ENCODE assay signal across 1 cellular context in the genomic region with DNA sequence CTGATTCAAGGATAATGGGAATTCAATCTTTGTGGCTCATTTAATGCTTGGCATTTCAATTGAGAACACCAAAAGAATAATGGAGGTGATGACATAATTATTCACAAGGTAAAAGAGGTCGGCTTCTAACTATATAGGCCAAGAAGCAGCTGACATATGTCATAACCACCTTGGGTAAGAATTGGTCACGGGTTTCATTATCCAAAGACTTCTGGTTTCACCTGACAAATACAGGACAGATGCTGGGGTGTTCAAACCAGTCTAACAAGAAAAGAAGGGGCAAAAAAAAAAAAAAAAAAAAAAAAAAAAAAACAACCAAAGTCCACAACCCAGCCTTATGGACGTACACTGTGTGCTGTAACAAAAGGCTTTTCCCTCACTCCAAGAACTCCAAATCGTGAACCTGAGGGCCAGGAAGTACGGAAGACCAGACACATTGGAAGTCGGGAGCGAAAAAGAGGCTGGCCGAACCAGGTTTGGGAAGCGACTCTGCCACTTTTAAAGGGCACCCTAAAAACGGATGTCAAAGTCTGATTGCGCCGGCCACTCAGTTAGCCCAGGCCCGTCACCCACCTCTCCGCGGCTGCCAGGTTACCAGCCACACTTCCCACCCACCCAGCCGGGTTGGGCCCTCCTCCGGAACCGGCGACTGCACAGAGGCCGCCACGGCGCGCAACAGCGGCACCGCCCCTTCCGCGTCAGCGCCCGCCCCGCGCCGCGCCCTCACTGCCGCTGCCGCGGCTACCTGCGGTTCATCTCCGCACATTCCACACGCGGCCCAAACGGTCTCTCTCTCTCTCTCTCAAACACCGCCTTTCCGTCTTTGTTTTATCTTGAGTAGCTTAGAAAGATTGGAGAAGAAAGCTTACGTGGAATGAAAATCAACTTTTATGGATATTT.
TF ChIP-seq lines count a peak whose summit lies in the region.

Gene HARBI1, minus strand, starts transcription at position 677 of the 900 bp plus-strand sequence. CDS start 990 bp downstream, outside the sequence.

TF ChIP-seq in HepG2, 621 proteins besides CTCF, POLR2A, EP300 and RAD21 (continued from another document and continues in another):
- peak; percentile 72; the same call in 1 of the 2 replicates for TF ChIP-seq MTERF4 (CRISPR knock-in tag; IDR thresholded peaks at IDR 0.05)
- no peak for TF ChIP-seq FOXC1 (CRISPR knock-in tag; IDR thresholded peaks at IDR 0.05; ENCODE audit: borderline replicate concordance)
- TF ChIP-seq FOXO1 (CRISPR knock-in tag; IDR thresholded peaks at IDR 0.05) = no peak
- TF ChIP-seq BRF2 (CRISPR knock-in tag; IDR thresholded peaks at IDR 0.05) = no peak
- no peak for TF ChIP-seq ZNF251 (CRISPR knock-in tag; IDR thresholded peaks at IDR 0.05)
- no peak for TF ChIP-seq CHD4 (IDR thresholded peaks at IDR 0.05; ENCODE audit: borderline replicate concordance, low read length)
- no peak for TF ChIP-seq ATM (IDR thresholded peaks at IDR 0.05; ENCODE audit: borderline replicate concordance)
- no peak for TF ChIP-seq ZMYM3 (CRISPR knock-in tag; IDR thresholded peaks at IDR 0.05)
- peak; percentile 20; the same call in 1 of the 2 replicates for TF ChIP-seq NFKB2 (CRISPR knock-in tag; IDR thresholded peaks at IDR 0.05; ENCODE audit: borderline replicate concordance)
- no peak for TF ChIP-seq TRIM24 (CRISPR knock-in tag; IDR thresholded peaks at IDR 0.05)
- no peak for TF ChIP-seq ZNF282 (IDR thresholded peaks at IDR 0.05; ENCODE audit: partially characterized antibody)
- TF ChIP-seq ZNF781 (CRISPR knock-in tag; IDR thresholded peaks at IDR 0.05; ENCODE audit: borderline replicate concordance, not compliant biosample characterization) = no peak
- no peak for TF ChIP-seq NFRKB (IDR thresholded peaks at IDR 0.05)
- TF ChIP-seq YEATS4 (CRISPR knock-in tag; IDR thresholded peaks at IDR 0.05; ENCODE audit: borderline replicate concordance) = peak; percentile 62; the same call in 1 of the 2 replicates
- peak; percentile 61 for TF ChIP-seq POLR2G (IDR thresholded peaks at IDR 0.05; ENCODE audit: low read depth, low read length)
- no peak for TF ChIP-seq HNF1A (IDR thresholded peaks at IDR 0.05; ENCODE audit: low read depth)
- no peak; the same call in 1 of the 2 replicates for TF ChIP-seq HNF1A (CRISPR knock-in tag; IDR thresholded peaks at IDR 0.05; ENCODE audit: borderline replicate concordance)
- TF ChIP-seq ZNF772 (CRISPR knock-in tag; IDR thresholded peaks at IDR 0.05) = no peak
- TF ChIP-seq ZNF687 (CRISPR knock-in tag; IDR thresholded peaks at IDR 0.05) = peak; percentile 73
- TF ChIP-seq ZFP62 (CRISPR knock-in tag; IDR thresholded peaks at IDR 0.05) = no peak
- TF ChIP-seq ZNF33B (CRISPR knock-in tag; IDR thresholded peaks at IDR 0.05) = no peak
- 0 out of 2 replicates have a peak, but pooled peaks have one; percentile 22 for TF ChIP-seq FOXA3 (CRISPR knock-in tag; IDR thresholded peaks at IDR 0.05)
- TF ChIP-seq IKZF1 (IDR thresholded peaks at IDR 0.05) = no peak
- TF ChIP-seq, protein P1, sequence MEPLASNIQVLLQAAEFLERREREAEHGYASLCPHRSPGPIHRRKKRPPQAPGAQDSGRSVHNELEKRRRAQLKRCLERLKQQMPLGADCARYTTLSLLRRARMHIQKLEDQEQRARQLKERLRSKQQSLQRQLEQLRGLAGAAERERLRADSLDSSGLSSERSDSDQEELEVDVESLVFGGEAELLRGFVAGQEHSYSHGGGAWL (CRISPR knock-in tag; IDR thresholded peaks at IDR 0.05) = 0 out of 2 replicates have a peak, but pooled peaks have one; percentile 5
- no peak for TF ChIP-seq ZNF562 (CRISPR knock-in tag; IDR thresholded peaks at IDR 0.05; ENCODE audit: borderline replicate concordance)
- TF ChIP-seq SIN3A (IDR thresholded peaks at IDR 0.05; ENCODE audit: borderline replicate concordance, low read depth, low read length) = peak; percentile 60; the same call in 1 of the 2 replicates
- no peak for TF ChIP-seq ZBTB8A (CRISPR knock-in tag; IDR thresholded peaks at IDR 0.05; ENCODE audit: borderline replicate concordance, low read depth)
- TF ChIP-seq, protein P2, sequence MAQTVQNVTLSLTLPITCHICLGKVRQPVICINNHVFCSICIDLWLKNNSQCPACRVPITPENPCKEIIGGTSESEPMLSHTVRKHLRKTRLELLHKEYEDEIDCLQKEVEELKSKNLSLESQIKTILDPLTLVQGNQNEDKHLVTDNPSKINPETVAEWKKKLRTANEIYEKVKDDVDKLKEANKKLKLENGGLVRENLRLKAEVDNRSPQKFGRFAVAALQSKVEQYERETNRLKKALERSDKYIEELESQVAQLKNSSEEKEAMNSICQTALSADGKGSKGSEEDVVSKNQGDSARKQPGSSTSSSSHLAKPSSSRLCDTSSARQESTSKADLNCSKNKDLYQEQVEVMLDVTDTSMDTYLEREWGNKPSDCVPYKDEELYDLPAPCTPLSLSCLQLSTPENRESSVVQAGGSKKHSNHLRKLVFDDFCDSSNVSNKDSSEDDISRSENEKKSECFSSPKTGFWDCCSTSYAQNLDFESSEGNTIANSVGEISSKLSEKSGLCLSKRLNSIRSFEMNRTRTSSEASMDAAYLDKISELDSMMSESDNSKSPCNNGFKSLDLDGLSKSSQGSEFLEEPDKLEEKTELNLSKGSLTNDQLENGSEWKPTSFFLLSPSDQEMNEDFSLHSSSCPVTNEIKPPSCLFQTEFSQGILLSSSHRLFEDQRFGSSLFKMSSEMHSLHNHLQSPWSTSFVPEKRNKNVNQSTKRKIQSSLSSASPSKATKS (CRISPR knock-in tag; IDR thresholded peaks at IDR 0.05) = no peak
- TF ChIP-seq, protein P3, sequence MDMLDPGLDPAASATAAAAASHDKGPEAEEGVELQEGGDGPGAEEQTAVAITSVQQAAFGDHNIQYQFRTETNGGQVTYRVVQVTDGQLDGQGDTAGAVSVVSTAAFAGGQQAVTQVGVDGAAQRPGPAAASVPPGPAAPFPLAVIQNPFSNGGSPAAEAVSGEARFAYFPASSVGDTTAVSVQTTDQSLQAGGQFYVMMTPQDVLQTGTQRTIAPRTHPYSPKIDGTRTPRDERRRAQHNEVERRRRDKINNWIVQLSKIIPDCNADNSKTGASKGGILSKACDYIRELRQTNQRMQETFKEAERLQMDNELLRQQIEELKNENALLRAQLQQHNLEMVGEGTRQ (IDR thresholded peaks at IDR 0.05; ENCODE audit: low read depth, low read length) = no peak
- TF ChIP-seq, protein P3 (CRISPR knock-in tag; IDR thresholded peaks at IDR 0.05; ENCODE audit: borderline replicate concordance) = no peak
- TF ChIP-seq ZNF432 (CRISPR knock-in tag; IDR thresholded peaks at IDR 0.05; ENCODE audit: borderline replicate concordance) = 0 out of 2 replicates have a peak, but pooled peaks have one; percentile 10
- no peak for TF ChIP-seq GTF3A (CRISPR knock-in tag; conservative IDR thresholded peaks at IDR 0.05)
- no peak for TF ChIP-seq RCOR2 (CRISPR knock-in tag; IDR thresholded peaks at IDR 0.05)
- TF ChIP-seq, protein P4, sequence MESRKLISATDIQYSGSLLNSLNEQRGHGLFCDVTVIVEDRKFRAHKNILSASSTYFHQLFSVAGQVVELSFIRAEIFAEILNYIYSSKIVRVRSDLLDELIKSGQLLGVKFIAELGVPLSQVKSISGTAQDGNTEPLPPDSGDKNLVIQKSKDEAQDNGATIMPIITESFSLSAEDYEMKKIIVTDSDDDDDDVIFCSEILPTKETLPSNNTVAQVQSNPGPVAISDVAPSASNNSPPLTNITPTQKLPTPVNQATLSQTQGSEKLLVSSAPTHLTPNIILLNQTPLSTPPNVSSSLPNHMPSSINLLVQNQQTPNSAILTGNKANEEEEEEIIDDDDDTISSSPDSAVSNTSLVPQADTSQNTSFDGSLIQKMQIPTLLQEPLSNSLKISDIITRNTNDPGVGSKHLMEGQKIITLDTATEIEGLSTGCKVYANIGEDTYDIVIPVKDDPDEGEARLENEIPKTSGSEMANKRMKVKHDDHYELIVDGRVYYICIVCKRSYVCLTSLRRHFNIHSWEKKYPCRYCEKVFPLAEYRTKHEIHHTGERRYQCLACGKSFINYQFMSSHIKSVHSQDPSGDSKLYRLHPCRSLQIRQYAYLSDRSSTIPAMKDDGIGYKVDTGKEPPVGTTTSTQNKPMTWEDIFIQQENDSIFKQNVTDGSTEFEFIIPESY (CRISPR knock-in tag; IDR thresholded peaks at IDR 0.05) = no peak
- TF ChIP-seq CREB1 (IDR thresholded peaks at IDR 0.05) = peak; percentile 55
- TF ChIP-seq CREB1 (CRISPR knock-in tag; IDR thresholded peaks at IDR 0.05) = peak; percentile 60; the same call in 1 of the 2 replicates
- TF ChIP-seq ADNP (CRISPR knock-in tag; IDR thresholded peaks at IDR 0.05) = no peak
